ENCODE assay signal across 16 cellular contexts in the genomic region with DNA sequence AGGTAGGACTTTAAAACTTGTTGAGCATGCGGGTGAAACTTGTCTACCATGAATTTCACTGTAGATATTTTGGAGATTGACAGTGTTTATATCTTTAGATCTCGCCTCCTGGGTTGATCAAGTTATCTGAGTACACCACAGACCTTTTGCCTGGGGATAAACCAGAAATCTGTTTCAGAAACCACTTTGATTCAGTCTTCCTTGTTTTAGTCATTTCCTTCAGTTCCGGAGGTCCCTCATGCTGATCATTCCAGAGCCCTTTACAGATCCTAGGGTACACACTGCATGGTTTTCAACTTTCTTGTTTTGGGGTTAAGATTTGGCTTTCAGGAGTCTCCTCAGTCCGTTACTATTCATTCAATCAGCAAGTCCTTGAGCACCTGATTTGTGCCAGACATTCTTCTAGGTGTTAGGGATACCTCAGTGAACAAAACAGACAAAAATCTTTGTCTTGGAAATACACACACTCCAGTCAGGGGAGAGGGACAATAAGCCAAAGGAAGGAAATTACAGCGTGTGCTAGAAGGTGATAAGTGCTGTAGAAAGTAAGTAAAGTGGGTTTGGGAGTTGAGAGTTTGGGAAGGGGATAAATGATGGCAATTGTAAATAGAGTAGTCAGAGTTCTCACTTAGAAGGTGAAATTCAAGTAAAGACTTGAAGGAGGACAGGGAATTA. TPM values are rescaled to one million over a fixed set of nuclear protein-coding genes. Genes with fewer than 3 reads are reported as not detected.
"Had no signal": no experiment of that assay in that cellular context is flagged by ENCODE, and none has a peak within 500 bp of the region (broad histone marks: within the 10 kb centered on the region; RNA-seq: fewer than 3 reads in every experiment).

No MANE protein-coding gene starts in this region.

- H3K27ac Mint-ChIP-seq: activated naive CD8-positive, alpha-beta T cell treated with anti-CD3 and anti-CD28 coated beads, Interleukin-2, amount 10 ng/mL, durations not matched to agents 7 days and 5 days; stimulated activated naive CD8-positive, alpha-beta T cell treated with anti-CD3 and anti-CD28 coated beads, Interleukin-15, amount 100 ng/mL, for 72 hours; T-helper 1 cell treated with Interleukin-12 subunit alpha and Interleukin-12 subunit beta and Interleukin-4 antibody, amounts not matched to agents 30 μg/mL and 1 μg/mL, for 36 hours had no signal

- H3K4me3 Mint-ChIP-seq: activated naive CD8-positive, alpha-beta T cell treated with anti-CD3 and anti-CD28 coated beads, Interleukin-2, amount 10 ng/mL, durations not matched to agents 7 days and 5 days; nephron; stimulated activated naive CD8-positive, alpha-beta T cell treated with anti-CD3 and anti-CD28 coated beads, Interleukin-15, amount 100 ng/mL, for 72 hours; T-helper 1 cell treated with Interleukin-12 subunit alpha and Interleukin-12 subunit beta and Interleukin-4 antibody, amounts not matched to agents 30 μg/mL and 1 μg/mL, for 36 hours had no signal

- H3K36me3 ChIP-seq: ascending aorta, thoracic aorta had no signal

- H3K27ac ChIP-seq: ascending aorta, thoracic aorta had no signal

- ATAC-seq: left cardiac atrium; mucosa of descending colon; stimulated activated naive CD8-positive, alpha-beta T cell treated with anti-CD3 and anti-CD28 coated beads, Interleukin-15, amount 100 ng/mL, for 72 hours had no signal

- H3K4me3 ChIP-seq: ascending aorta, mucosa of descending colon, thoracic aorta had no signal

- H3K4me1 ChIP-seq: ascending aorta had no signal

- FAIRE-seq: colon had no signal

- DNase-seq: activated CD4-positive, alpha-beta T cell treated with anti-CD3 and anti-CD28 coated beads, Interleukin-2, amount 50 U/mL, for 4 hours; activated naive CD8-positive, alpha-beta T cell treated with anti-CD3 and anti-CD28 coated beads, Interleukin-2, amount 10 ng/mL, durations not matched to agents 7 days and 5 days; activated T-cell treated with anti-CD3 and anti-CD28 coated beads, Interleukin-2, amount 50 U/mL, for 48 hours; effector CD8-positive, alpha-beta T cell; left cardiac atrium; mucosa of descending colon; stimulated activated CD4-positive, alpha-beta T cell treated with anti-CD3 and anti-CD28 coated beads, Interleukin-4, amount 100 ng/mL, for 1 hour; stimulated activated CD8-positive, alpha-beta memory T cell treated with anti-CD3 and anti-CD28 coated beads, Interleukin-4, amount 100 ng/mL, for 48 hours; stimulated activated naive CD8-positive, alpha-beta T cell treated with anti-CD3 and anti-CD28 coated beads, Interleukin-15, amount 100 ng/mL, for 72 hours had no signal

- H3K27me3 ChIP-seq: ascending aorta had no signal

- H3K27me3 Mint-ChIP-seq: activated naive CD8-positive, alpha-beta T cell treated with anti-CD3 and anti-CD28 coated beads, Interleukin-2, amount 10 ng/mL, durations not matched to agents 7 days and 5 days; stimulated activated naive CD8-positive, alpha-beta T cell treated with anti-CD3 and anti-CD28 coated beads, Interleukin-15, amount 100 ng/mL, for 72 hours had no signal

RNA-seq across cellular contexts. Expression of gene SNX20, which starts 24.5 kb away (rescaled TPM):
- total RNA-seq: epithelial cell of proximal tubule, osteoblast had no signal
